1 cellular context compared by ENCODE assay signal in genomic region chr14:69133206-69134125, GRCh38.
A peak's percentile ranks its signal among the peaks of the same experiment; 100 is the strongest.
TF ChIP-seq lines count a peak whose summit lies in the region.

No MANE protein-coding gene starts in this region.

TF ChIP-seq in K562, 482 proteins besides CTCF, POLR2A, EP300 and RAD21 (continued from another document and continues in another):
- TF ChIP-seq ZNF280B (CRISPR knock-in tag; IDR thresholded peaks at IDR 0.05), result no peak
- TF ChIP-seq TEAD4 (IDR thresholded peaks at IDR 0.05; ENCODE audit: low read length), result peak; percentile 55
- no peak for TF ChIP-seq TEAD4 (CRISPR knock-in tag; IDR thresholded peaks at IDR 0.05; ENCODE audit: borderline replicate concordance)
- TF ChIP-seq XRCC5 (IDR thresholded peaks at IDR 0.05; ENCODE audit: low read depth, low read length), result no peak
- no peak for TF ChIP-seq ARID2 (IDR thresholded peaks at IDR 0.05)
- TF ChIP-seq ZNF444 (CRISPR knock-in tag; IDR thresholded peaks at IDR 0.05), result no peak
- no peak for TF ChIP-seq SREBF2 (CRISPR knock-in tag; IDR thresholded peaks at IDR 0.05)
- TF ChIP-seq RFX7 (CRISPR knock-in tag; IDR thresholded peaks at IDR 0.05), result no peak
- TF ChIP-seq BCLAF1 (IDR thresholded peaks at IDR 0.05; ENCODE audit: borderline replicate concordance in 1 of 2, control insufficient read depth in 1 of 2, low read depth in 2 of 2, low read length in 1 of 2), result no peak
- no peak for TF ChIP-seq PCBP2 (IDR thresholded peaks at IDR 0.05; ENCODE audit: low read depth, low read length, poor library complexity, severe bottlenecking)
- TF ChIP-seq POLR2AphosphoS2 (IDR thresholded peaks at IDR 0.05; ENCODE audit: low read length), result no peak
- no peak for TF ChIP-seq HDAC3 (IDR thresholded peaks at IDR 0.05; ENCODE audit: borderline replicate concordance, partially characterized antibody)
- no peak for TF ChIP-seq MBD2 (IDR thresholded peaks at IDR 0.05; ENCODE audit: borderline replicate concordance, low read depth)
- no peak for TF ChIP-seq FOXP1 (CRISPR knock-in tag; IDR thresholded peaks at IDR 0.05)
- TF ChIP-seq ELF4 (CRISPR knock-in tag; IDR thresholded peaks at IDR 0.05), result no peak
- peak; percentile 30; the same call in 1 of the 2 replicates for TF ChIP-seq DMBX1 (CRISPR knock-in tag; IDR thresholded peaks at IDR 0.05; ENCODE audit: borderline replicate concordance)
- no peak for TF ChIP-seq PHTF2 (CRISPR knock-in tag; IDR thresholded peaks at IDR 0.05)
- TF ChIP-seq UBTF (IDR thresholded peaks at IDR 0.05; ENCODE audit: borderline replicate concordance in 1 of 2, low read depth in 2 of 2, low read length in 2 of 2), result 0 out of 4 replicates have a peak, but pooled peaks of 1 of the 2 experiments have one; percentile 25
- TF ChIP-seq HSF4 (CRISPR knock-in tag; IDR thresholded peaks at IDR 0.05; ENCODE audit: borderline replicate concordance), result no peak
- no peak for TF ChIP-seq PHF20 (IDR thresholded peaks at IDR 0.05; ENCODE audit: partially characterized antibody)
- TF ChIP-seq ZNF76 (CRISPR knock-in tag; IDR thresholded peaks at IDR 0.05; ENCODE audit: borderline replicate concordance), result no peak
- TF ChIP-seq ETS1 (conservative IDR thresholded peaks at IDR 0.05; ENCODE audit: control insufficient read depth, low read depth, low read length), result no peak
- no peak for TF ChIP-seq ZNF696 (CRISPR knock-in tag; conservative IDR thresholded peaks at IDR 0.05)
- no peak for TF ChIP-seq TRIM28 (IDR thresholded peaks at IDR 0.05)
- no peak for TF ChIP-seq ZNF277 (CRISPR knock-in tag; IDR thresholded peaks at IDR 0.05; ENCODE audit: borderline replicate concordance)
- no peak for TF ChIP-seq ZNF511 (CRISPR knock-in tag; IDR thresholded peaks at IDR 0.05)
- no peak for TF ChIP-seq MECOM (CRISPR knock-in tag; IDR thresholded peaks at IDR 0.05)
- TF ChIP-seq FOXA3 (CRISPR knock-in tag; conservative IDR thresholded peaks at IDR 0.05 in 1 of 2, IDR thresholded peaks at IDR 0.05 in 1 of 2), result no peak
- 0 out of 4 replicates have a peak, but pooled peaks of 1 of the 2 experiments have one; percentile 16 for TF ChIP-seq MAZ (CRISPR knock-in tag; conservative IDR thresholded peaks at IDR 0.05 in 1 of 2, IDR thresholded peaks at IDR 0.05 in 1 of 2)
- no peak for TF ChIP-seq ID3 (CRISPR knock-in tag; IDR thresholded peaks at IDR 0.05)
- 0 out of 2 replicates have a peak, but pooled peaks have one; percentile 39 for TF ChIP-seq ID3 (tag; IDR thresholded peaks at IDR 0.05)
- no peak for TF ChIP-seq HMGXB4 (CRISPR knock-in tag; IDR thresholded peaks at IDR 0.05)
- TF ChIP-seq ZBTB26 (CRISPR knock-in tag; IDR thresholded peaks at IDR 0.05), result no peak
- no peak for TF ChIP-seq ZKSCAN8 (CRISPR knock-in tag; IDR thresholded peaks at IDR 0.05)
- peak; percentile 89 for TF ChIP-seq CEBPB (tag; IDR thresholded peaks at IDR 0.05)
- no peak for TF ChIP-seq YBX1 (IDR thresholded peaks at IDR 0.05)
- TF ChIP-seq SNAPC5 (CRISPR knock-in tag; IDR thresholded peaks at IDR 0.05), result no peak
- no peak for TF ChIP-seq ZBTB9 (CRISPR knock-in tag; IDR thresholded peaks at IDR 0.05)
- TF ChIP-seq ETV5 (CRISPR knock-in tag; IDR thresholded peaks at IDR 0.05; ENCODE audit: low read depth), result no peak
- TF ChIP-seq TBP (optimal IDR thresholded peaks at IDR 0.05; ENCODE audit: low read depth, low read length), result no peak
- TF ChIP-seq ATF6 (CRISPR knock-in tag; IDR thresholded peaks at IDR 0.05), result no peak
- no peak for TF ChIP-seq NFXL1 (CRISPR knock-in tag; IDR thresholded peaks at IDR 0.05)
- TF ChIP-seq HCFC1 (IDR thresholded peaks at IDR 0.05; ENCODE audit: low read depth, low read length), result no peak
- TF ChIP-seq ELF2 (CRISPR knock-in tag; IDR thresholded peaks at IDR 0.05), result no peak
- no peak for TF ChIP-seq KLF10 (CRISPR knock-in tag; IDR thresholded peaks at IDR 0.05)
